ENCODE assay signal across 18 cellular contexts in genomic region chr22:18065256-18065655, GRCh38. TPM values are rescaled to one million over a fixed set of nuclear protein-coding genes. Genes with fewer than 3 reads are reported as not detected.
A peak's percentile ranks its signal among the peaks of the same experiment; 100 is the strongest.
DNase-seq lines count a peak whose midpoint lies in the region; ATAC-seq and TF ChIP-seq lines count a peak whose summit lies in the region.
"Had no signal": no experiment of that assay in that cellular context is flagged by ENCODE, and none has a peak within 500 bp of the region (broad histone marks: within the 10 kb centered on the region; RNA-seq: fewer than 3 reads in every experiment).

No MANE protein-coding gene starts in this region.

- DNase-seq in Caki2 (ENCODE audit: low read depth) (peak; percentile 60), NAMALWA (ENCODE audit: low spot score) (peak; percentile 46), chondrocyte (ENCODE audit: low spot score) (peak; percentile 79), naive B cell (no peak), esophagus squamous epithelium (lab: John Stamatoyannopoulos, UW) (no peak), heart right ventricle (no peak), glutamatergic neuron (no peak), Ammon's horn (ENCODE audit: low spot score) (no peak)
- DNase-seq: activated CD4-positive, alpha-beta T cell treated with anti-CD3 and anti-CD28 coated beads, Interleukin-2, amount 10 ng/mL, durations not matched to agents 24 days and 14 days; activated naive CD8-positive, alpha-beta T cell treated with anti-CD3 and anti-CD28 coated beads for 36 hours; effector CD4-positive, alpha-beta T cell; NCI-H187 treated with DMSO at 0.1 percent for 48 hours; NCI-H524 treated with DMSO at 0.1 percent for 48 hours; nucleus accumbens; RPMI8226; stimulated activated CD4-positive, alpha-beta T cell treated with anti-CD3 and anti-CD28 coated beads, Interleukin-4, amount 100 ng/mL, for 24 hours had no signal

- H3K27me3 Mint-ChIP-seq in chondrocyte (ENCODE audit: low read depth) (no peaks in the 10 kb centered on the region), naive B cell (no peaks in the 10 kb centered on the region), glutamatergic neuron (ENCODE audit: unreplicated experiment) (peaks cover 9% of the 10 kb centered on the region)

- no peak overlapping the region for H3K27ac Mint-ChIP-seq in chondrocyte (ENCODE audit: unreplicated experiment)
- peak overlapping the region; percentile 40 to 91 (median 69) for H3K27ac Mint-ChIP-seq in naive B cell
- no peak overlapping the region for H3K27ac Mint-ChIP-seq in glutamatergic neuron (ENCODE audit: unreplicated experiment)
- H3K27ac Mint-ChIP-seq: activated CD4-positive, alpha-beta T cell treated with anti-CD3 and anti-CD28 coated beads, Interleukin-2, amount 10 ng/mL, durations not matched to agents 24 days and 14 days; activated naive CD8-positive, alpha-beta T cell treated with anti-CD3 and anti-CD28 coated beads for 36 hours; T-helper 1 cell treated with Interleukin-12 subunit alpha and Interleukin-12 subunit beta and Interleukin-4 antibody, amounts not matched to agents 30 μg/mL and 1 μg/mL, for 36 hours; type B pancreatic cell had no signal

- intact Hi-C loops in esophagus squamous epithelium (cut with DNase I) (no loop called here), heart right ventricle (cut with DNase I) (loop anchor here in 1 of 10 donors (5.0 to 10.0 kb wide), 2 partner anchors 43 to 320 kb away; partner anchors contain the start of gene MICAL3)

- peak overlapping the region in 1 of 4 donors; percentile 1 for H3K27ac ChIP-seq in esophagus squamous epithelium
- H3K27ac ChIP-seq in heart right ventricle = no peak overlapping the region

- H3K4me1 ChIP-seq in esophagus squamous epithelium (peaks cover 0 to 37% (median 3%) of the 10 kb centered on the region in 3 donors), heart right ventricle (peaks cover 0 to 46% (median 6%) of the 10 kb centered on the region in 9 donors)

- ATAC-seq in naive B cell (ENCODE audit: low read depth in 2 of 2) (no peak), heart right ventricle (no peak)

- H3K9me3 ChIP-seq in esophagus squamous epithelium = no peaks in the 10 kb centered on the region
- H3K9me3 ChIP-seq in heart right ventricle = no peaks in the 10 kb centered on the region

- in situ Hi-C loops in Caki2 (cut with HindIII; ENCODE audit: low pct_unique_long_range_greater_than_20kb, low sequenced_read_pairs) = no loop called here

- H3K4me1 Mint-ChIP-seq in chondrocyte (ENCODE audit: low read depth) (peaks cover 68% of the 10 kb centered on the region), naive B cell (peaks cover 49 to 67% (median 52%) of the 10 kb centered on the region in 3 donors), glutamatergic neuron (ENCODE audit: low read depth, unreplicated experiment) (peaks cover 2% of the 10 kb centered on the region)
- H3K4me1 Mint-ChIP-seq: activated CD4-positive, alpha-beta T cell treated with anti-CD3 and anti-CD28 coated beads, Interleukin-2, amount 10 ng/mL, durations not matched to agents 24 days and 14 days; activated naive CD8-positive, alpha-beta T cell treated with anti-CD3 and anti-CD28 coated beads for 36 hours had no signal

- H3K36me3 ChIP-seq in esophagus squamous epithelium (no peaks in the 10 kb centered on the region), heart right ventricle (no peaks in the 10 kb centered on the region)

- TF ChIP-seq POLR2A in esophagus squamous epithelium (IDR thresholded peaks at IDR 0.05) = no peak

- H3K9me3 Mint-ChIP-seq in chondrocyte (ENCODE audit: low read depth) (peaks cover 5% of the 10 kb centered on the region), naive B cell (no peaks in the 10 kb centered on the region), glutamatergic neuron (ENCODE audit: unreplicated experiment) (peaks cover 6% of the 10 kb centered on the region)
- H3K9me3 Mint-ChIP-seq: activated CD4-positive, alpha-beta T cell treated with anti-CD3 and anti-CD28 coated beads, Interleukin-2, amount 10 ng/mL, durations not matched to agents 24 days and 14 days; activated naive CD8-positive, alpha-beta T cell treated with anti-CD3 and anti-CD28 coated beads for 36 hours; T-helper 1 cell treated with Interleukin-12 subunit alpha and Interleukin-12 subunit beta and Interleukin-4 antibody, amounts not matched to agents 30 μg/mL and 1 μg/mL, for 36 hours; type B pancreatic cell had no signal

- H3K4me3 Mint-ChIP-seq in chondrocyte (ENCODE audit: unreplicated experiment) (no peak overlapping the region), naive B cell (peak overlapping the region in 6 of 8 donors; percentile 38 to 85 (median 69)), glutamatergic neuron (ENCODE audit: unreplicated experiment) (no peak overlapping the region)
- H3K4me3 Mint-ChIP-seq: activated CD4-positive, alpha-beta T cell treated with anti-CD3 and anti-CD28 coated beads, Interleukin-2, amount 10 ng/mL, durations not matched to agents 24 days and 14 days; activated naive CD8-positive, alpha-beta T cell treated with anti-CD3 and anti-CD28 coated beads for 36 hours; T-helper 1 cell treated with Interleukin-12 subunit alpha and Interleukin-12 subunit beta and Interleukin-4 antibody, amounts not matched to agents 30 μg/mL and 1 μg/mL, for 36 hours; type B pancreatic cell had no signal

- H3K4me3 ChIP-seq in esophagus squamous epithelium (no peak overlapping the region), heart right ventricle (no peak overlapping the region)

- peaks cover 0 to 5% (median 0%) of the 10 kb centered on the region in 4 donors for H3K27me3 ChIP-seq in esophagus squamous epithelium
- peaks cover 0 to 23% (median 0%) of the 10 kb centered on the region in 7 donors for H3K27me3 ChIP-seq in heart right ventricle

- peak; percentile 31 for TF ChIP-seq CTCF in chondrocyte (IDR thresholded peaks at IDR 0.05)
- no peak for TF ChIP-seq CTCF in esophagus squamous epithelium (IDR thresholded peaks at IDR 0.05)
- TF ChIP-seq CTCF in heart right ventricle (IDR thresholded peaks at IDR 0.05) = no peak
- TF ChIP-seq CTCF in glutamatergic neuron (IDR thresholded peaks at IDR 0.05; ENCODE audit: partially characterized antibody, unreplicated experiment) = no peak

- H3K36me3 Mint-ChIP-seq in chondrocyte (ENCODE audit: low read depth) (peaks cover 3% of the 10 kb centered on the region), naive B cell (no peaks in the 10 kb centered on the region), glutamatergic neuron (ENCODE audit: unreplicated experiment) (peaks cover 5% of the 10 kb centered on the region)
- H3K36me3 Mint-ChIP-seq: activated naive CD8-positive, alpha-beta T cell treated with anti-CD3 and anti-CD28 coated beads for 36 hours; type B pancreatic cell had no signal

- 39 to 55% methylated on average over 8 of the region's 9 CpGs for WGBS in esophagus squamous epithelium, 2 donors
- 71 to 80% methylated on average over 9 of the region's 9 CpGs for WGBS in heart right ventricle, 2 donors

RNA-seq across cellular contexts. Expression of gene PEX26, which starts 12.5 kb away (rescaled TPM):
- 12.2 and 15.9 TPM in 2 replicates for total RNA-seq in Caki2 (2014; rRNA removed; shearing (Covaris generic); ENCODE audit: low replicate concordance)
- 33.4 to 34.4 TPM (median 33.7 TPM) in 3 replicates for total RNA-seq in chondrocyte
- polyA plus RNA-seq in naive B cell (ENCODE audit: low read depth in 6 of 6) = 1 to 10 TPM; 1.0 to 4.3 (median 2.4) TPM
- 10 to 100 TPM; 17.2 to 32.3 (median 22.9) TPM for total RNA-seq in esophagus squamous epithelium
- 10 to 100 TPM; 16.6 to 27.1 (median 21.3) TPM for total RNA-seq in heart right ventricle
- 10 to 100 TPM in 1 of 2 donors, 1 to 10 TPM in 1; 8.3 to 10.7 TPM for polyA plus RNA-seq in heart right ventricle
- 49.8 TPM for total RNA-seq in glutamatergic neuron (ENCODE audit: unreplicated experiment)

RNA-seq across cellular contexts. Expression of gene MICAL3, which starts 40.9 kb away (rescaled TPM):
- total RNA-seq in Caki2 (2014; rRNA removed; shearing (Covaris generic); ENCODE audit: low replicate concordance) = 12.3 and 14.5 TPM in 2 replicates
- total RNA-seq in chondrocyte (49.6 to 74.4 TPM (median 68.2 TPM) in 3 replicates), esophagus squamous epithelium (10 to 100 TPM; 11.2 to 30.9 (median 15.9) TPM), heart right ventricle (100 to 1,000 TPM in 9 of 10 donors, 10 to 100 TPM in 1; 74.7 to 137 (median 112) TPM), glutamatergic neuron (ENCODE audit: unreplicated experiment) (132 TPM)
- polyA plus RNA-seq in naive B cell (ENCODE audit: low read depth in 6 of 6) (10 to 100 TPM; 10.9 to 28.0 (median 15.6) TPM), heart right ventricle (10 to 100 TPM; 13.2 to 63.1 TPM)

RNA-seq across cellular contexts. Expression of gene TUBA8, which starts 45.4 kb away (rescaled TPM):
- total RNA-seq in Caki2 (2014; rRNA removed; shearing (Covaris generic); ENCODE audit: low replicate concordance) = 2.4 and 6.1 TPM in 2 replicates
- total RNA-seq in chondrocyte (1.2 to 1.4 TPM (median 1.2 TPM) in 3 replicates), esophagus squamous epithelium (1 to 10 TPM in 1 of 4 donors, under 1 TPM in 1, not detected in 2; 0.57 to 2.1 TPM), heart right ventricle (100 to 1,000 TPM in 7 of 10 donors, 10 to 100 TPM in 3; 71.8 to 183 (median 109) TPM), glutamatergic neuron (ENCODE audit: unreplicated experiment) (3.7 TPM)
- polyA plus RNA-seq in naive B cell (ENCODE audit: low read depth in 6 of 6) (1 to 10 TPM in 3 of 6 donors, under 1 TPM in 2, not detected in 1; 0.78 to 2.4 (median 1.4) TPM), heart right ventricle (100 to 1,000 TPM in 1 of 2 donors, 10 to 100 TPM in 1; 44.9 to 138 TPM)

Comparison
In these comparisons a context has a peak if more than half of its experiments do, and no peak if none do; other contexts are left out.
1. DNase-seq: peak in Caki2 (single experiment), NAMALWA (single experiment) and chondrocyte (single experiment); none in naive B cell (single experiment), esophagus squamous epithelium (single experiment), heart right ventricle (0 of 2), glutamatergic neuron (single experiment) and Ammon's horn (single experiment).
2. H3K27ac Mint-ChIP-seq: peak in naive B cell (6 of 6); none in chondrocyte (single experiment) and glutamatergic neuron (single experiment).
3. H3K4me3 Mint-ChIP-seq: peak in naive B cell (6 of 8); none in chondrocyte (single experiment) and glutamatergic neuron (single experiment).
4. RNA of gene TUBA8, which starts 45.4 kb away (total RNA-seq): 71.8 to 183 TPM in heart right ventricle; 3.7 TPM in glutamatergic neuron (single experiment), 2.4 to 6.1 TPM in Caki2, 1.2 to 1.4 TPM in chondrocyte and 0.57 to 2.1 TPM in esophagus squamous epithelium; every median in the first group is over 10 times any median in the second.